28 cellular contexts compared by ENCODE assay signal in the genomic region with DNA sequence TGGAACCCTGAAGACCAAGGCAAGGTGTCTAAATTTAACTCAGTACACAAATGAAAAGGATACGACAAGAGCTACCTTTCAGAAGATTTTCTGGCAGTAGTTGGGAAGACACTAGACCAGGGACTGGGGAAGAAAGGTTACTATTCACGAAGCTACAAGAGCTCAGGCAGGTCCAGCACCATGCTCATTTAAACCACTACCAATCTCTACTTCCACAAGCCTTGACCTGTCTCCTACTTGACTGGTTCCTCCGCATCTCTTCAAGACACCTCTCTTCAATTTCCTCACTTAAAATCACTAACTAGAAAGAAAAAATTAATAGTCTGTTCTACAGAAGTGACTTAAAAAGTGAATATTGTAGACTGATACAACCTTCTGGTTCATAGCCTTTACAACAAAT.
"Had no signal": no experiment of that assay in that cellular context is flagged by ENCODE, and none has a peak within 500 bp of the region (broad histone marks: within the 10 kb centered on the region; RNA-seq: fewer than 3 reads in every experiment).

No MANE protein-coding gene starts in this region.

- DNase-seq: activated CD4-positive, alpha-beta memory T cell treated with anti-CD3 and anti-CD28 coated beads for 36 hours; activated CD4-positive, alpha-beta T cell treated with anti-CD3 and anti-CD28 coated beads for 48 hours; activated CD4-positive, CD25-positive, alpha-beta regulatory T cell treated with anti-CD3 and anti-CD28 coated beads, Interleukin-2, amount 50 U/mL, for 72 hours; activated CD8-positive, alpha-beta memory T cell treated with anti-CD3 and anti-CD28 coated beads for 24 hours; activated effector memory CD4-positive, alpha-beta T cell treated with Interleukin-2 at 50 U/mL for 16 hours; activated naive CD4-positive, alpha-beta T cell; amniotic stem cell; body of pancreas; KG1; NCI-H1092; NCI-H1417; NCI-H1694; NCI-H2029; NCI-H345; NCI-H510A; NCI-H526 treated with DMSO at 0.1 percent for 48 hours; Peyer's patch; Right ventricle myocardium superior; SJCRH30; SK-N-SH; T-helper 1 cell; T-helper 9 cell had no signal

- H3K27ac ChIP-seq: ascending aorta, body of pancreas, Peyer's patch, RWPE1, SJCRH30 had no signal

- H3K27me3 ChIP-seq: ascending aorta, body of pancreas, Peyer's patch, SJCRH30 had no signal

- ATAC-seq: body of pancreas, WTC11 had no signal

- H3K4me3 ChIP-seq: ascending aorta, body of pancreas, Peyer's patch, SJCRH30 had no signal

- H3K27ac Mint-ChIP-seq: activated CD4-positive, alpha-beta memory T cell treated with anti-CD3 and anti-CD28 coated beads for 36 hours; activated naive CD4-positive, alpha-beta T cell treated with anti-CD3 and anti-CD28 coated beads, Interleukin-2, amount 50 U/mL, for 24 hours; activated T-helper 1 cell treated with anti-CD3 and anti-CD28 coated beads, Interleukin-12 subunit alpha, Interleukin-12 subunit beta, Interleukin-2, Interleukin-4 antibody, amounts not matched to agents 30 ng/mL and 10 ng/mL and 1 ng/mL, durations not matched to agents 14 hours and 24 hours and 36 hours; WTC11 had no signal

- H3K4me3 Mint-ChIP-seq: activated CD4-positive, alpha-beta memory T cell treated with anti-CD3 and anti-CD28 coated beads for 36 hours; activated naive CD4-positive, alpha-beta T cell treated with anti-CD3 and anti-CD28 coated beads, Interleukin-2, amount 50 U/mL, for 24 hours; activated T-helper 1 cell treated with anti-CD3 and anti-CD28 coated beads, Interleukin-12 subunit alpha, Interleukin-12 subunit beta, Interleukin-2, Interleukin-4 antibody, amounts not matched to agents 30 ng/mL and 10 ng/mL and 1 ng/mL, durations not matched to agents 14 hours and 24 hours and 36 hours; IgD-negative memory B cell; WTC11 had no signal

- H3K9me3 Mint-ChIP-seq: activated CD4-positive, alpha-beta memory T cell treated with anti-CD3 and anti-CD28 coated beads for 36 hours; activated naive CD4-positive, alpha-beta T cell treated with anti-CD3 and anti-CD28 coated beads, Interleukin-2, amount 50 U/mL, for 24 hours; activated T-helper 1 cell treated with anti-CD3 and anti-CD28 coated beads, Interleukin-12 subunit alpha, Interleukin-12 subunit beta, Interleukin-2, Interleukin-4 antibody, amounts not matched to agents 30 ng/mL and 10 ng/mL and 1 ng/mL, durations not matched to agents 14 hours and 24 hours and 36 hours; WTC11 had no signal

- H3K27me3 Mint-ChIP-seq: activated CD4-positive, alpha-beta memory T cell treated with anti-CD3 and anti-CD28 coated beads for 36 hours; activated naive CD4-positive, alpha-beta T cell treated with anti-CD3 and anti-CD28 coated beads, Interleukin-2, amount 50 U/mL, for 24 hours; IgD-negative memory B cell had no signal

- H3K36me3 ChIP-seq: ascending aorta, Peyer's patch, SJCRH30 had no signal

- H3K4me1 ChIP-seq: ascending aorta, Peyer's patch, SJCRH30 had no signal

- H3K9me3 ChIP-seq: ascending aorta, body of pancreas, Peyer's patch, SJCRH30, SK-N-SH had no signal

- H3K4me1 Mint-ChIP-seq: WTC11 had no signal
